ENCODE assay signal across 10 cellular contexts in genomic region chr12:115895247-115895646, GRCh38.
DNase-seq lines count a peak whose midpoint lies in the region; ATAC-seq, FAIRE-seq and TF ChIP-seq lines count a peak whose summit lies in the region.
"Had no signal": no experiment of that assay in that cellular context is flagged by ENCODE, and none has a peak within 500 bp of the region (broad histone marks: within the 10 kb centered on the region; RNA-seq: fewer than 3 reads in every experiment).

No MANE protein-coding gene starts in this region.

- peaks cover 6 to 21% (median 11%) of the 10 kb centered on the region in 3 donors for H3K27me3 Mint-ChIP-seq in CD14-positive monocyte (ENCODE audit: low read depth in 3 of 3)

- TF ChIP-seq POLR2A in H54 (IDR thresholded peaks at IDR 0.05; ENCODE audit: low read depth, low read length) (no peak), vagina (IDR thresholded peaks at IDR 0.05) (no peak), sigmoid colon (IDR thresholded peaks at IDR 0.05) (no peak)

- no peak for FAIRE-seq in H54 (lab: Jason Lieb, UNC)

- H3K27ac ChIP-seq in WERI-Rb-1 = no peak overlapping the region
- H3K27ac ChIP-seq in tibial artery = no peak overlapping the region
- no peak overlapping the region for H3K27ac ChIP-seq in vagina
- no peak overlapping the region for H3K27ac ChIP-seq in sigmoid colon

- no peaks in the 10 kb centered on the region for H3K4me1 Mint-ChIP-seq in CD14-positive monocyte

- no peak for TF ChIP-seq EP300 in sigmoid colon (IDR thresholded peaks at IDR 0.05)

- no peaks in the 10 kb centered on the region for H3K36me3 Mint-ChIP-seq in CD14-positive monocyte

- peak; percentile 61 for ATAC-seq in left lobe of liver
- ATAC-seq: Right ventricle myocardium inferior had no signal

- H3K4me3 Mint-ChIP-seq in CD14-positive monocyte = no peak overlapping the region

- H3K4me3 ChIP-seq in WERI-Rb-1 (ENCODE audit: low read depth, low read length) (no peak overlapping the region), tibial artery (no peak overlapping the region), vagina (no peak overlapping the region), sigmoid colon (no peak overlapping the region)

- no peaks in the 10 kb centered on the region for H3K9me3 ChIP-seq in WERI-Rb-1 (ENCODE audit: severe bottlenecking)
- H3K9me3 ChIP-seq in tibial artery = no peaks in the 10 kb centered on the region
- no peaks in the 10 kb centered on the region for H3K9me3 ChIP-seq in vagina
- H3K9me3 ChIP-seq in sigmoid colon = no peaks in the 10 kb centered on the region

- peaks cover 0 to 15% (median 2%) of the 10 kb centered on the region in 7 donors for H3K9me3 Mint-ChIP-seq in CD14-positive monocyte

- H3K36me3 ChIP-seq in WERI-Rb-1 (no peaks in the 10 kb centered on the region), tibial artery (no peaks in the 10 kb centered on the region), vagina (no peaks in the 10 kb centered on the region), sigmoid colon (no peaks in the 10 kb centered on the region)

- DNase-seq in CD14-positive monocyte (ENCODE audit: low spot score) (no peak), H54 (ENCODE audit: insufficient read length, low spot score) (peak; percentile 22), WERI-Rb-1 (peak; percentile 22), left lobe of liver (ENCODE audit: low spot score) (no peak), tibial artery (no peak), midbrain (lab: John Stamatoyannopoulos, UW) (no peak), vagina (ENCODE audit: extremely low spot score in 2 of 2) (no peak), sigmoid colon (no peak)
- DNase-seq: NCI-H1417 treated with DMSO at 0.1 percent for 48 hours had no signal

- no peaks in the 10 kb centered on the region for H3K27me3 ChIP-seq in WERI-Rb-1 (ENCODE audit: insufficient read depth, low read depth, severe bottlenecking)
- H3K27me3 ChIP-seq in tibial artery = peaks cover 0 to 28% of the 10 kb centered on the region in 2 donors
- no peaks in the 10 kb centered on the region for H3K27me3 ChIP-seq in vagina
- H3K27me3 ChIP-seq in sigmoid colon = peaks cover 0 to 17% (median 0%) of the 10 kb centered on the region in 3 donors

- TF ChIP-seq CTCF in CD14-positive monocyte (IDR thresholded peaks at IDR 0.05) (peak; percentile 46), WERI-Rb-1 (IDR thresholded peaks at IDR 0.05; ENCODE audit: low read depth, low read length) (peak; percentile 55), tibial artery (IDR thresholded peaks at IDR 0.05) (no peak), vagina (IDR thresholded peaks at IDR 0.05) (no peak), sigmoid colon (IDR thresholded peaks at IDR 0.05) (no peak)

- 85 to 95% methylated on average over 1 of the region's 1 CpG for WGBS in sigmoid colon, 2 donors

- H3K4me1 ChIP-seq in tibial artery (no peaks in the 10 kb centered on the region), vagina (peaks cover 6% of the 10 kb centered on the region), sigmoid colon (no peaks in the 10 kb centered on the region)

- intact Hi-C loops in CD14-positive monocyte (cut with micrococcal nuclease) (no loop called here), tibial artery (cut with DNase I; ENCODE audit: low total_unique reads) (no loop called here), vagina (cut with DNase I) (no loop called here), sigmoid colon (cut with DNase I) (no loop called here)

- H3K27ac Mint-ChIP-seq in CD14-positive monocyte = no peak overlapping the region

Comparison
In these comparisons a context has a peak if more than half of its experiments do, and no peak if none do; other contexts are left out.
1. DNase-seq: peak in H54 (single experiment) and WERI-Rb-1 (single experiment); none in CD14-positive monocyte (single experiment), left lobe of liver (single experiment), tibial artery (0 of 2), midbrain (single experiment), vagina (0 of 2) and sigmoid colon (single experiment).
2. CTCF ChIP-seq: peak in CD14-positive monocyte (single experiment) and WERI-Rb-1 (single experiment); none in tibial artery (0 of 2), vagina (0 of 3) and sigmoid colon (0 of 4).